14 cellular contexts compared by ENCODE assay signal in the genomic region with DNA sequence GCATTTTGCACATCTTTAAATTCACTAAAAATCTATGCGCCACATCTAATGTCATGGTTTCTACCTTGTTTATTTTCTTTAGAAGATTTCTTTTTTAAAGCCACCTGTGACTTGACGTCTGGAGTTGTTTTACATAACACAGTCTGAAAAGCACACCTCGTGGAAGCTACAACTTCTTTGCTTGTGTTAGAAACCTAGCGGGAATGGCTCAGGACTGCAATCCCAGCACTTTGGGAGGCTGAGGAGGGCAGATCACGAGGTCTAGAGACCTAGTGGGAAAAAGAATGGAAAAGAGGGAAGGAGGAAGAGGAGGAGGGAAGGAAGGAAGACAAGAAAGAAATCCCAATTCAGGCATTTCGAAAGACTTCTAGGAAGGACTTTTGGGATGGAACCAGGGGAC.
DNase-seq lines count a peak whose midpoint lies in the region; ATAC-seq and TF ChIP-seq lines count a peak whose summit lies in the region.
"Had no signal": no experiment of that assay in that cellular context is flagged by ENCODE, and none has a peak within 500 bp of the region (broad histone marks: within the 10 kb centered on the region; RNA-seq: fewer than 3 reads in every experiment).

No MANE protein-coding gene starts in this region.

- intact Hi-C loops in body of pancreas (cut with DNase I): no loop called here

- no peak overlapping the region for H3K4me3 ChIP-seq in endodermal cell (ENCODE audit: low read length)
- H3K4me3 ChIP-seq in mesendoderm (ENCODE audit: low read length): no peak overlapping the region
- no peak overlapping the region for H3K4me3 ChIP-seq in skeletal muscle satellite cell (ENCODE audit: low read length)
- H3K4me3 ChIP-seq in body of pancreas: no peak overlapping the region
- no peak overlapping the region for H3K4me3 ChIP-seq in WERI-Rb-1 (ENCODE audit: low read depth, low read length)
- H3K4me3 ChIP-seq: spleen had no signal

- no peak overlapping the region for H3K4ac ChIP-seq in mesendoderm (ENCODE audit: low read depth, low read length)

- no peaks in the 10 kb centered on the region for H3K27me3 ChIP-seq in endodermal cell (ENCODE audit: control insufficient read depth, insufficient read depth, low read length, poor library complexity, severe bottlenecking)
- no peaks in the 10 kb centered on the region for H3K27me3 ChIP-seq in mesendoderm (ENCODE audit: insufficient read depth, low read length, poor library complexity)
- H3K27me3 ChIP-seq in skeletal muscle satellite cell (ENCODE audit: control insufficient read depth, insufficient read depth, low read length): no peaks in the 10 kb centered on the region
- H3K27me3 ChIP-seq in body of pancreas: peaks cover 0 to 4% of the 10 kb centered on the region in 2 donors
- H3K27me3 ChIP-seq in WERI-Rb-1 (ENCODE audit: insufficient read depth, low read depth, severe bottlenecking): no peaks in the 10 kb centered on the region
- H3K27me3 ChIP-seq: foreskin keratinocyte had no signal

- no peak overlapping the region for H3K4me3 Mint-ChIP-seq in HFFc6
- no peak overlapping the region for H3K4me3 Mint-ChIP-seq in endodermal cell
- H3K4me3 Mint-ChIP-seq: naive thymus-derived CD4-positive, alpha-beta T cell; T-cell had no signal

- no peak overlapping the region for H3K18ac ChIP-seq in mesendoderm (ENCODE audit: low read length)

- H2BK15ac ChIP-seq in mesendoderm (replicated peaks; ENCODE audit: low read depth): no peak overlapping the region

- H2BK5ac ChIP-seq in mesendoderm (ENCODE audit: low read length): peak overlapping the region; percentile 53

- H3K36me3 ChIP-seq in endodermal cell (ENCODE audit: control insufficient read depth, insufficient read depth, low read length): no peaks in the 10 kb centered on the region
- no peaks in the 10 kb centered on the region for H3K36me3 ChIP-seq in mesendoderm (ENCODE audit: control insufficient read depth, insufficient read depth, low read length)
- no peaks in the 10 kb centered on the region for H3K36me3 ChIP-seq in skeletal muscle satellite cell (ENCODE audit: insufficient read depth, low read length)
- H3K36me3 ChIP-seq in body of pancreas (replicated peaks in 1 of 2; ENCODE audit: insufficient read depth in 1 of 2, low read depth in 2 of 2): no peaks in the 10 kb centered on the region
- H3K36me3 ChIP-seq in WERI-Rb-1: no peaks in the 10 kb centered on the region
- H3K36me3 ChIP-seq: spleen had no signal

- H3K79me2 ChIP-seq in mesendoderm (ENCODE audit: control insufficient read depth, insufficient read depth, low read length): no peaks in the 10 kb centered on the region

- no peak overlapping the region for H3K23ac ChIP-seq in mesendoderm (ENCODE audit: low read length)

- H3K36me3 Mint-ChIP-seq in HFFc6 (ENCODE audit: low read depth): no peaks in the 10 kb centered on the region
- no peaks in the 10 kb centered on the region for H3K36me3 Mint-ChIP-seq in endodermal cell (ENCODE audit: low read depth)
- H3K36me3 Mint-ChIP-seq: naive thymus-derived CD4-positive, alpha-beta T cell; T-cell had no signal

- WGBS in endodermal cell (ENCODE audit: insufficient coverage in 1 of 2, insufficient read length in 1 of 2), 2 experiments: 62 to 85% methylated on average over 5 to 6 of the region's 6 CpGs
- WGBS in mesendoderm (ENCODE audit: extremely low coverage, insufficient coverage, low lambda C conversion rate): no CpG with 5 or more reads among the region's 6 CpGs
- 60 to 61% methylated on average over 6 of the region's 6 CpGs for WGBS in body of pancreas, 2 donors

- peaks cover 3% of the 10 kb centered on the region for H3K27me3 Mint-ChIP-seq in HFFc6 (ENCODE audit: insufficient read depth)
- no peaks in the 10 kb centered on the region for H3K27me3 Mint-ChIP-seq in endodermal cell (ENCODE audit: insufficient read depth)

- no peak overlapping the region for H2AK5ac ChIP-seq in mesendoderm (ENCODE audit: low read length)

- no peak for TF ChIP-seq POLR2A in body of pancreas (IDR thresholded peaks at IDR 0.05)

- no peaks in the 10 kb centered on the region for H3K9me3 Mint-ChIP-seq in HFFc6
- H3K9me3 Mint-ChIP-seq in endodermal cell: no peaks in the 10 kb centered on the region
- H3K9me3 Mint-ChIP-seq: T-cell had no signal

- no peaks in the 10 kb centered on the region for H3K79me1 ChIP-seq in mesendoderm (ENCODE audit: low read length)

- ATAC-seq in body of pancreas: no peak
- ATAC-seq in GM19324 (IDR thresholded peaks at IDR 0.05; ENCODE audit: low FRiP score, unreplicated experiment): no peak
- ATAC-seq in HG03025 (IDR thresholded peaks at IDR 0.05; ENCODE audit: low FRiP score, unreplicated experiment): no peak
- ATAC-seq: naive thymus-derived CD4-positive, alpha-beta T cell; T-cell had no signal

- H3K27ac Mint-ChIP-seq in HFFc6: peak overlapping the region; percentile 86
- no peak overlapping the region for H3K27ac Mint-ChIP-seq in endodermal cell
- H3K27ac Mint-ChIP-seq: naive thymus-derived CD4-positive, alpha-beta T cell; T-cell had no signal

- H2BK120ac ChIP-seq in mesendoderm (ENCODE audit: low read depth, low read length): no peak overlapping the region

- H3K9ac ChIP-seq in endodermal cell (ENCODE audit: extremely low read depth, low read length, poor library complexity, severe bottlenecking) (no peak overlapping the region), mesendoderm (ENCODE audit: low read length) (no peak overlapping the region), skeletal muscle satellite cell (ENCODE audit: low read depth, low read length) (peak overlapping the region; percentile 57)

- H3K27ac ChIP-seq in endodermal cell (ENCODE audit: low read depth, low read length) (peak overlapping the region; percentile 75), mesendoderm (ENCODE audit: low read depth, low read length) (peak overlapping the region; percentile 63), body of pancreas (no peak overlapping the region), WERI-Rb-1 (no peak overlapping the region)
- H3K27ac ChIP-seq: foreskin keratinocyte, spleen had no signal

- H3K4me2 ChIP-seq in mesendoderm (ENCODE audit: low read length): no peak overlapping the region
- no peak overlapping the region for H3K4me2 ChIP-seq in skeletal muscle satellite cell (ENCODE audit: low read length)

- H3K9me3 ChIP-seq in endodermal cell (ENCODE audit: control insufficient read depth, low read length) (no peaks in the 10 kb centered on the region), skeletal muscle satellite cell (replicated peaks; ENCODE audit: low read length) (no peaks in the 10 kb centered on the region), body of pancreas (no peaks in the 10 kb centered on the region), WERI-Rb-1 (ENCODE audit: severe bottlenecking) (no peaks in the 10 kb centered on the region)
- H3K9me3 ChIP-seq: spleen had no signal

- H3K4me1 ChIP-seq in endodermal cell (ENCODE audit: control insufficient read depth, insufficient read depth, low read length) (no peaks in the 10 kb centered on the region), mesendoderm (ENCODE audit: control insufficient read depth, low read depth, low read length) (no peaks in the 10 kb centered on the region), skeletal muscle satellite cell (ENCODE audit: control insufficient read depth, insufficient read depth, low read length) (peaks cover 18% of the 10 kb centered on the region), body of pancreas (no peaks in the 10 kb centered on the region)
- H3K4me1 ChIP-seq: spleen had no signal

- H3K4me1 Mint-ChIP-seq in HFFc6 (ENCODE audit: low read depth) (peaks cover 33% of the 10 kb centered on the region), endodermal cell (peaks cover 16% of the 10 kb centered on the region)
- H3K4me1 Mint-ChIP-seq: naive thymus-derived CD4-positive, alpha-beta T cell; T-cell had no signal

- no peak overlapping the region for H4K5ac ChIP-seq in mesendoderm (ENCODE audit: low read length)

- DNase-seq in HFFc6: no peak
- DNase-seq in endodermal cell: no peak
- no peak for DNase-seq in mesendoderm
- no peak for DNase-seq in body of pancreas
- DNase-seq in WERI-Rb-1: no peak
- DNase-seq: activated T-cell treated with anti-CD3 and anti-CD28 coated beads for 4 hours; cortex of kidney; naive thymus-derived CD4-positive, alpha-beta T cell; spleen; T-cell had no signal

- no peak for TF ChIP-seq CTCF in HFFc6 (IDR thresholded peaks at IDR 0.05)
- TF ChIP-seq CTCF in endodermal cell (conservative IDR thresholded peaks at IDR 0.05): no peak
- TF ChIP-seq CTCF in body of pancreas (IDR thresholded peaks at IDR 0.05): no peak
- TF ChIP-seq CTCF in WERI-Rb-1 (IDR thresholded peaks at IDR 0.05; ENCODE audit: low read depth, low read length): no peak

- no peak overlapping the region for H3K56ac ChIP-seq in mesendoderm (ENCODE audit: low read length)

- no peak overlapping the region for H4K8ac ChIP-seq in mesendoderm (ENCODE audit: low read depth, low read length)

Comparison
In these comparisons a context has a peak if more than half of its experiments do, and no peak if none do; other contexts are left out.
1. H3K27ac ChIP-seq: peak in endodermal cell (single experiment) and mesendoderm (single experiment); none in body of pancreas (0 of 4) and WERI-Rb-1 (single experiment).